Comparison of ENCODE assay signal across 9 cellular contexts in the genomic region with DNA sequence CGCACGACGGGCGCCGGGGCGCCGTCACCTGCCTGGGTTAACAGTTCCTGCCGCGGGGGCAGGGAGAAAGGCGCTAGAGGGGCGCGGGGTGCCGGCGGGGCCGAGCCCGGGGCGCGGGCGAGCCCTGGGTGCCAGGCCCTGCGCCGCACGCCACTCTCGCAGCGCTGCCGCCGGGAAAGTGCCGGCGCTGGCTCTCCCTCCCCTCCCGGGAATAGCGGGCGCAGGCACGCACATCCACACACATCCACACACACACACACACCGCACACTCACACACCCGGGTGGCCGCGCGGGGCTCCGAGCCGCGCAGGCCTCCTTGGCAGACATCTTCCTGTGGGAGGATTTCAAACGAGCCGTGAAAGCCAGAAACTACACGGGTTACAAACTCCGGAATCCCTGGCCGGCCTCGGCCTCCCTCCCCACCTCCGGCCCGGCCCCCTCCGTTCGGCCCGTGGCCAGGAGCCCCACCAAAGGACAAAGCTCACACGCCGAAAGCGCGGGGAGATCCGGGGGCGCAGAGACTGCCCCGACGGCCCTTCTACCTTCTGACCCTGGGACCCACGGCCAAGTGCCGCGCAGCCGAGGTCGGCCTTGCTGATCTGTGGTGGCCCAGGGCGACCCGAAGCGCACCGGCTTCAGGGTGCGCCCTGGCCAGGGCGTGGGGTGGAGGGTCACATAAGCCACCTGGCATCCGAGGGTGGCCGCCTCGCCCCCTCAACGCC.
DNase-seq lines count a peak whose midpoint lies in the region; ATAC-seq and TF ChIP-seq lines count a peak whose summit lies in the region.
"Had no signal": no experiment of that assay in that cellular context is flagged by ENCODE, and none has a peak within 500 bp of the region (broad histone marks: within the 10 kb centered on the region; RNA-seq: fewer than 3 reads in every experiment).

No MANE protein-coding gene starts in this region.

- H3K9me3 ChIP-seq in Loucy (ENCODE audit: insufficient read depth, low read depth, low read length): no peaks in the 10 kb centered on the region
- H3K9me3 ChIP-seq: adrenal gland had no signal

- no peaks in the 10 kb centered on the region for H3K9me3 Mint-ChIP-seq in activated naive CD4-positive, alpha-beta T cell treated with anti-CD3 and anti-CD28 coated beads, Interleukin-2, amount 50 U/mL, for 72 hours
- no peaks in the 10 kb centered on the region for H3K9me3 Mint-ChIP-seq in stimulated activated naive B cell treated with anti-CD40 and anti-IgM and Interleukin-4, amounts not matched to agents 10 μg/mL and 1 μg/mL and 100 μg/mL, for 72 hours

- peaks cover 4% of the 10 kb centered on the region for H4K20me1 ChIP-seq in Loucy (ENCODE audit: insufficient read depth, low read length, poor library complexity, severe bottlenecking)

- TF ChIP-seq CTCF in Loucy (conservative IDR thresholded peaks at IDR 0.05; ENCODE audit: low read length): no peak

- no peaks in the 10 kb centered on the region for H3K27me3 ChIP-seq in Loucy (ENCODE audit: insufficient read depth, low read length, poor library complexity, severe bottlenecking)

- H3K4me3 Mint-ChIP-seq in stimulated activated naive B cell treated with anti-CD40 and anti-IgM and Interleukin-4, amounts not matched to agents 10 μg/mL and 1 μg/mL and 100 μg/mL, for 72 hours: peak overlapping the region; percentile 82 to 83

- H3K27me3 Mint-ChIP-seq in stimulated activated naive B cell treated with anti-CD40 and anti-IgM and Interleukin-4, amounts not matched to agents 10 μg/mL and 1 μg/mL and 100 μg/mL, for 72 hours: peaks cover 43 to 58% of the 10 kb centered on the region in 2 donors

- peaks cover 16 to 55% of the 10 kb centered on the region in 2 donors for H3K4me1 Mint-ChIP-seq in stimulated activated naive B cell treated with anti-CD40 and anti-IgM and Interleukin-4, amounts not matched to agents 10 μg/mL and 1 μg/mL and 100 μg/mL, for 72 hours

- H3K79me2 ChIP-seq in Loucy (ENCODE audit: insufficient read depth, low read length): peaks cover 80% of the 10 kb centered on the region

- H3K27ac ChIP-seq in substantia nigra (ENCODE audit: low read depth, low read length, poor library complexity, severe bottlenecking): no peak overlapping the region
- H3K27ac ChIP-seq: adrenal gland had no signal

- no peak for DNase-seq in activated naive CD4-positive, alpha-beta T cell treated with anti-CD3 and anti-CD28 coated beads, Interleukin-2, amount 50 U/mL, for 72 hours (ENCODE audit: low spot score in 2 of 2)
- DNase-seq in iPS-NIHi11 (ENCODE audit: low spot score) (peak; percentile 14), NCI-H1105 (lab: John Stamatoyannopoulos, UW) (no peak), substantia nigra (lab: John Stamatoyannopoulos, UW) (no peak), mesenteric fat pad (ENCODE audit: low spot score) (no peak)
- DNase-seq in stimulated activated naive B cell treated with anti-CD40 and anti-IgM and Interleukin-4, amounts not matched to agents 10 μg/mL and 1 μg/mL and 100 μg/mL, for 72 hours: no peak
- DNase-seq: NCI-H187 had no signal

- H3K27ac Mint-ChIP-seq in activated naive CD4-positive, alpha-beta T cell treated with anti-CD3 and anti-CD28 coated beads, Interleukin-2, amount 50 U/mL, for 72 hours: peak overlapping the region in 1 of 2 donors; percentile 85
- peak overlapping the region; percentile 70 for H3K27ac Mint-ChIP-seq in stimulated activated naive B cell treated with anti-CD40 and anti-IgM and Interleukin-4, amounts not matched to agents 10 μg/mL and 1 μg/mL and 100 μg/mL, for 72 hours

- H3K36me3 ChIP-seq in Loucy (ENCODE audit: insufficient read depth, low read length): no peaks in the 10 kb centered on the region
- H3K36me3 ChIP-seq: adrenal gland had no signal

- H3F3A ChIP-seq in Loucy (ENCODE audit: low read depth): no peaks in the 10 kb centered on the region

- peak overlapping the region; percentile 91 for H3K4me2 ChIP-seq in Loucy (ENCODE audit: low read depth, low read length, poor library complexity, severe bottlenecking)

- ATAC-seq in activated naive CD4-positive, alpha-beta T cell treated with anti-CD3 and anti-CD28 coated beads, Interleukin-2, amount 50 U/mL, for 72 hours: peak; percentile 23 to 28
- ATAC-seq in stimulated activated naive B cell treated with anti-CD40 and anti-IgM and Interleukin-4, amounts not matched to agents 10 μg/mL and 1 μg/mL and 100 μg/mL, for 72 hours (replicated peaks): peak in 1 of 2 donors; percentile 5

- no peaks in the 10 kb centered on the region for H3K36me3 Mint-ChIP-seq in activated naive CD4-positive, alpha-beta T cell treated with anti-CD3 and anti-CD28 coated beads, Interleukin-2, amount 50 U/mL, for 72 hours
- H3K36me3 Mint-ChIP-seq in stimulated activated naive B cell treated with anti-CD40 and anti-IgM and Interleukin-4, amounts not matched to agents 10 μg/mL and 1 μg/mL and 100 μg/mL, for 72 hours: peaks cover 0 to 3% of the 10 kb centered on the region in 2 donors

- H3K4me1 ChIP-seq in Loucy (ENCODE audit: insufficient read depth, low read length, poor library complexity, severe bottlenecking): peaks cover 55% of the 10 kb centered on the region
- H3K4me1 ChIP-seq: adrenal gland had no signal

- H2AFZ ChIP-seq in Loucy (ENCODE audit: low read length): no peak overlapping the region

- no peaks in the 10 kb centered on the region for H3K9me2 ChIP-seq in Loucy (replicated peaks; ENCODE audit: low read depth, low read length)

- H3K9ac ChIP-seq in Loucy (ENCODE audit: low read depth, low read length, poor library complexity, severe bottlenecking): peak overlapping the region; percentile 99

- H3K4me3 ChIP-seq in Loucy (ENCODE audit: low read length, poor library complexity, severe bottlenecking): peak overlapping the region; percentile 86
- H3K4me3 ChIP-seq: adrenal gland had no signal
